In the genomic region with DNA sequence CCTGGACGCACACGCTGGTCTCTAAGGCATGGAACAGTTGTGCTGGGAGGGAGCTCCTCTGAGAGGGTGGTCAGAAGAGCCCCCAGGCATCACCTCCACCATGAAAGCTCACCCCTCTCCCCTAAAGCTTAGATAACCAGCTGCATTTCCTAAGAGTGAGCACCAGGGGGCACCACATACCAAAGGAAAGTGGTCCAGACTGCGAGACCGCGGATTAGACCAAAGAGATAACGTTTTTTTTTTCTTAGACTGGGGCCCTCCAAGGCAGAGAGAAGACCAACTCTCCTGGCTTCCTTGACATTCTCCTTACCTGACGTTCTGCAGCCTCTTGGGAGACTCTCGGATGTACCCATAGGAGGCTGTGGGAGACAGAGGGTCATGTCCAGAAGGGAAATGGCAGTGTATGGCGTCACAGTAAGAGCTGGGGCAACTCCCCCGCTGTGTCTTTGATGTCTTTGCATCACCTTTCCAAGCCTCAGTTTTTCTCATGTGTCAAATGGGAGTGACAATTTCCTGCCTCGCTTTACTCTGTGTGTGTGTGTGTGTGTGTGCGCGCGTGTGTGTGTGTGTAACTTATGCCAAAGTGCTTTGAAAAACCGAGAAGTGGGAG, we compare ENCODE assay signal across 8 cellular contexts. TPM values are rescaled to one million over a fixed set of nuclear protein-coding genes. Genes with fewer than 3 reads are reported as not detected.
DNase-seq lines count a peak whose midpoint lies in the region; ATAC-seq and TF ChIP-seq lines count a peak whose summit lies in the region.

No MANE protein-coding gene starts in this region.

- no peak overlapping the region for H2AFZ ChIP-seq in parathyroid adenoma

- H3K27ac ChIP-seq in parathyroid adenoma (no peak overlapping the region), transverse colon (no peak overlapping the region)

- TF ChIP-seq POLR2A in transverse colon (IDR thresholded peaks at IDR 0.05), result no peak

- peak overlapping the region; percentile 31 for H3K4me2 ChIP-seq in parathyroid adenoma (ENCODE audit: low read length)

- H3K27me3 ChIP-seq in parathyroid adenoma (ENCODE audit: control insufficient read depth, insufficient read depth, low read length), result no peaks in the 10 kb centered on the region
- no peaks in the 10 kb centered on the region for H3K27me3 ChIP-seq in transverse colon

- H3K4me1 ChIP-seq in parathyroid adenoma (no peaks in the 10 kb centered on the region), transverse colon (peaks cover 3 to 23% (median 12%) of the 10 kb centered on the region in 4 donors)

- H3K9me3 ChIP-seq in parathyroid adenoma (ENCODE audit: control insufficient read depth, low read length), result no peaks in the 10 kb centered on the region
- no peaks in the 10 kb centered on the region for H3K9me3 ChIP-seq in transverse colon

- no peak for TF ChIP-seq EP300 in transverse colon (IDR thresholded peaks at IDR 0.05; ENCODE audit: low read depth)

- peak; percentile 77 for TF ChIP-seq CTCF in parathyroid adenoma (IDR thresholded peaks at IDR 0.05)
- peak; percentile 89 to 94 (median 93) for TF ChIP-seq CTCF in transverse colon (IDR thresholded peaks at IDR 0.05)

- no peak overlapping the region for H3K9ac ChIP-seq in parathyroid adenoma

- H3K79me2 ChIP-seq in parathyroid adenoma, result no peaks in the 10 kb centered on the region

- WGBS in transverse colon (ENCODE audit: low coverage in 1 of 2), 2 donors, result 29% methylated on average over 15 of the region's 15 CpGs; no CpG with 5 or more reads in 1 of the 2 donors

- ATAC-seq in GM21737 (IDR thresholded peaks at IDR 0.05; ENCODE audit: unreplicated experiment), result no peak

- H3K4me3 ChIP-seq in parathyroid adenoma (ENCODE audit: low read depth, low read length), result no peak overlapping the region
- H3K4me3 ChIP-seq in transverse colon, result no peak overlapping the region

- H3K36me3 ChIP-seq in parathyroid adenoma (ENCODE audit: control insufficient read depth, insufficient read depth, low read length) (no peaks in the 10 kb centered on the region), transverse colon (no peaks in the 10 kb centered on the region)

- intact Hi-C loops in transverse colon (cut with DNase I; ENCODE audit: low total_unique reads), result no loop called here

- DNase-seq in D341Med (ENCODE audit: low spot score), result peak; percentile 77
- peak; percentile 54 for DNase-seq in HuH-7.5 (ENCODE audit: low spot score)
- peak; percentile 27 to 71 for DNase-seq in SHP77 (lab: John Stamatoyannopoulos, UW)
- peak; percentile 57 for DNase-seq in activated T-helper 9 cell treated with anti-CD3 and anti-CD28 coated beads, Interleukin-2, amount 50 U/mL, for 16 hours (ENCODE audit: low read depth)
- DNase-seq in foreskin melanocyte, result peak; percentile 50
- peak; percentile 76 for DNase-seq in transverse colon

- in situ Hi-C loops in transverse colon (cut with MboI; ENCODE audit: low pct_ligation_motif_present in 1 of 4, low pct_unique_long_range_greater_than_20kb in 1 of 4, low sequenced_read_pairs in 3 of 4), result no loop called here

RNA-seq across cellular contexts. Expression of a gene that starts 12.3 kb away (rescaled TPM):
- total RNA-seq in transverse colon, result 10 to 100 TPM in 3 of 4 donors, 1 to 10 TPM in 1; 2.6 to 37.4 (median 12.7) TPM

RNA-seq across cellular contexts. Expression of a gene that starts 56.5 kb away (rescaled TPM):
- total RNA-seq in transverse colon, result 10 to 100 TPM in 3 of 4 donors, 1 to 10 TPM in 1; 4.4 to 29.2 (median 27.3) TPM
